Comparison of ENCODE assay signal across 33 cellular contexts in the genomic region with DNA sequence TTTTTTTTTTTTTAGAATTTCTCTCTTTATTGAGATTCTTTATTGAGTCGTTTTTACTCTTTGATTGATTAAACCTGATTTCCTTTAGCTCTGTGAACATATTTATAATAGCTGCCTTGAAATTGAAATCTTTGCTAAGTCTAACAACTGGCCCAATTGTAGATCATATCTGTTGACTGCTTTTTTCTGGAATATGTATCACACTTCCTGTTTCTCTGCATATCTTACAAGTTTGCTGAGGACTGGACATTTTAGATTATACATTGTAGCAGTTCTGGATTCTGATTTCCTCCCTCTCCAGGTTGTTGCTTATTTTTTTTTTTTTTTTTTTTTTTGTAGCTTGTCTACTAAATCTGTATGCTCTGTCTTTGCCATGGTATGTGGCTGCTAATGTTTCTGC.
"Had no signal": no experiment of that assay in that cellular context is flagged by ENCODE, and none has a peak within 500 bp of the region (broad histone marks: within the 10 kb centered on the region; RNA-seq: fewer than 3 reads in every experiment).

No MANE protein-coding gene starts in this region.

- ATAC-seq: activated T-cell treated with anti-CD3 and anti-CD28 coated beads, Interleukin-2, amount 50 U/mL, for 72 hours; activated T-helper 17 cell treated with anti-CD3 and anti-CD28 coated beads, Interleukin-2, amount 50 U/mL, for 72 hours had no signal

- H3K4me2 ChIP-seq: KMS-11 had no signal

- H3K4me1 Mint-ChIP-seq: activated T-helper 17 cell treated with anti-CD3 and anti-CD28 coated beads, Interleukin-2, amount 50 U/mL, for 72 hours had no signal

- H3K36me3 Mint-ChIP-seq: activated naive CD8-positive, alpha-beta T cell treated with anti-CD3 and anti-CD28 coated beads for 36 hours had no signal

- H3K27ac Mint-ChIP-seq: activated B cell treated with CpG ODN at 0.5 μM for 24 hours; activated CD4-positive, alpha-beta memory T cell treated with anti-CD3 and anti-CD28 coated beads for 36 hours; activated naive CD8-positive, alpha-beta T cell treated with anti-CD3 and anti-CD28 coated beads for 36 hours; activated T-cell treated with anti-CD3 and anti-CD28 coated beads, Interleukin-2, amount 50 U/mL, for 72 hours; activated T-helper 17 cell treated with anti-CD3 and anti-CD28 coated beads, Interleukin-2, amount 50 U/mL, for 72 hours; IgD-negative memory B cell had no signal

- DNase-seq: activated B cell treated with CpG ODN at 0.5 μM for 24 hours; activated CD4-positive, alpha-beta memory T cell treated with anti-CD3 and anti-CD28 coated beads for 36 hours; activated CD4-positive, alpha-beta T cell treated with anti-CD3 and anti-CD28 coated beads for 4 hours; activated CD4-positive, alpha-beta T cell treated with anti-CD3 and anti-CD28 coated beads, Interleukin-2, amount 50 U/mL, for 1 hour; activated CD4-positive, CD25-positive, alpha-beta regulatory T cell treated with anti-CD3 and anti-CD28 coated beads, Interleukin-2, amount 50 U/mL, for 72 hours; activated CD8-positive, alpha-beta memory T cell treated with anti-CD3 and anti-CD28 coated beads, Interleukin-2, amount 50 U/mL, for 48 hours; activated effector memory CD4-positive, alpha-beta T cell treated with anti-CD3 and anti-CD28 coated beads, Interleukin-2, amount 50 U/mL, for 16 hours; activated naive CD4-positive, alpha-beta T cell; activated naive CD4-positive, alpha-beta T cell treated with anti-CD3 and anti-CD28 coated beads, Interleukin-2, amount 50 U/mL, for 16 hours; activated naive CD8-positive, alpha-beta T cell treated with anti-CD3 and anti-CD28 coated beads for 36 hours; activated T-cell treated with anti-CD3 and anti-CD28 coated beads, Interleukin-2, amount 50 U/mL, for 1 hour; activated T-cell treated with anti-CD3 and anti-CD28 coated beads, Interleukin-2, amount 50 U/mL, for 72 hours; amniotic stem cell; aorta; brain microvascular endothelial cell; central memory CD4-positive, alpha-beta T cell; MM.1S; NCI-H1092; NCI-H1436 treated with DMSO at 0.1 percent for 48 hours; NCI-H1694 treated with DMSO at 0.1 percent for 48 hours; NCI-H2029; NCI-H510A; NCI-H526; NCI-H748 treated with DMSO at 0.1 percent for 48 hours; NK-92 treated with Interleukin-12 subunit alpha and Interleukin-12 subunit beta, amount 100 ng/mL, for 24 hours; Right ventricle myocardium superior; SW 1271; T-helper 1 cell; T1000 had no signal

- H3K9ac ChIP-seq: KMS-11 had no signal

- H3K36me3 ChIP-seq: brain microvascular endothelial cell had no signal

- H3K27me3 ChIP-seq: brain microvascular endothelial cell had no signal

- H3K4me3 Mint-ChIP-seq: activated B cell treated with CpG ODN at 0.5 μM for 24 hours; activated CD4-positive, alpha-beta memory T cell treated with anti-CD3 and anti-CD28 coated beads for 36 hours; activated naive CD8-positive, alpha-beta T cell treated with anti-CD3 and anti-CD28 coated beads for 36 hours; activated T-cell treated with anti-CD3 and anti-CD28 coated beads, Interleukin-2, amount 50 U/mL, for 72 hours; activated T-helper 17 cell treated with anti-CD3 and anti-CD28 coated beads, Interleukin-2, amount 50 U/mL, for 72 hours; IgD-negative memory B cell had no signal

- H3K27ac ChIP-seq: brain microvascular endothelial cell, KMS-11, VCaP had no signal
